In the genomic region with DNA sequence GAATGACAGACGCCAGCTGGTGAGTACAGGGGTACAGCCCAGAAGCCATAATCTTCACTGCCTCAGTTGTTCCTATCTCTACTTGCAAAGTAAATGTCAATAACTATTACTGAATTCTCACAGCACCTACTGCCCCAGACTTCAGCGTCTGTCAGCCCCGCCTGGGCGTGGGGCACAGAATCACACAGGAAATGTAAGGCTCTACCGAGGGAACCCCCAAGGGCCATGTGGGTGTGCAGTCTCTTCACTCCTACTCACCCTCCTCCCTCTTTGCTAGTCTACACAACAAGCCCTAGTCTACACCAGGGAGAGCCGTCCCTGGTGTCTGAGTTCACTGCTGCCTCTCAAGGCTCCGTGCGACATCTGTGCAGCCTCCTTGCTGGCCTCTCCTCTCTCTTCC, we compare ENCODE assay signal across 14 cellular contexts. TPM values are rescaled to one million over a fixed set of nuclear protein-coding genes. Genes with fewer than 3 reads are reported as not detected.
DNase-seq lines count a peak whose midpoint lies in the region; ATAC-seq and TF ChIP-seq lines count a peak whose summit lies in the region.
"Had no signal": no experiment of that assay in that cellular context is flagged by ENCODE, and none has a peak within 500 bp of the region (broad histone marks: within the 10 kb centered on the region; RNA-seq: fewer than 3 reads in every experiment).

No MANE protein-coding gene starts in this region.

- peak overlapping the region; percentile 87 to 88 for H3K27ac Mint-ChIP-seq in effector memory CD8-positive, alpha-beta T cell

- DNase-seq in activated gamma-delta T cell (lab: John Stamatoyannopoulos, UW): peak; percentile 35
- no peak for DNase-seq in activated gamma-delta T cell treated with Interleukin-2 at 50 U/mL for 16 hours
- peak; percentile 36 to 49 (median 48) for DNase-seq in effector memory CD8-positive, alpha-beta T cell
- DNase-seq in osteoblast (ENCODE audit: insufficient read length, low spot score, missing footprints): peak; percentile 87
- DNase-seq in left colon: no peak
- DNase-seq: DMS79, MG63, NCI-H187 treated with DMSO at 0.1 percent for 48 hours, NCI-H446, PC-3 had no signal

- peaks cover 3% of the 10 kb centered on the region for H3K36me3 Mint-ChIP-seq in effector memory CD8-positive, alpha-beta T cell (ENCODE audit: insufficient read depth)
- H3K36me3 Mint-ChIP-seq: CD4-positive, CD25-positive, alpha-beta regulatory T cell had no signal

- no peaks in the 10 kb centered on the region for H3K9me3 ChIP-seq in BLaER1 treated with 17β-estradiol and CSF1 and Interleukin-3, amounts not matched to agents 10 nM and 100 nM (replicated peaks in 1 of 11)
- no peaks in the 10 kb centered on the region for H3K9me3 ChIP-seq in osteoblast (ENCODE audit: low read depth, low read length)
- H3K9me3 ChIP-seq: MG63 had no signal

- H3K4me3 ChIP-seq in BLaER1 treated with 17β-estradiol and CSF1 and Interleukin-3, amounts not matched to agents 10 nM and 100 nM: no peak overlapping the region
- H3K4me3 ChIP-seq in osteoblast (ENCODE audit: insufficient read depth, low read length): no peak overlapping the region
- H3K4me3 ChIP-seq: MG63 had no signal

- H3K9me3 Mint-ChIP-seq in effector memory CD8-positive, alpha-beta T cell: no peaks in the 10 kb centered on the region

- H3K4me3 Mint-ChIP-seq in effector memory CD8-positive, alpha-beta T cell: peak overlapping the region; percentile 53 to 61
- H3K4me3 Mint-ChIP-seq: CD4-positive, CD25-positive, alpha-beta regulatory T cell had no signal

- no peak overlapping the region for H3K9ac ChIP-seq in BLaER1 treated with 17β-estradiol and CSF1 and Interleukin-3, amounts not matched to agents 10 nM and 100 nM

- H3K4me1 ChIP-seq in BLaER1 treated with 17β-estradiol and CSF1 and Interleukin-3, amounts not matched to agents 10 nM and 100 nM: peaks cover 14 to 53% (median 38%) of the 10 kb centered on the region in 10 experiments
- H3K4me1 ChIP-seq in osteoblast (ENCODE audit: insufficient read depth, low read length): no peaks in the 10 kb centered on the region

- intact Hi-C loops in left colon (cut with DNase I, micrococcal nuclease): no loop called here

- peaks cover 61 to 90% of the 10 kb centered on the region in 2 donors for H3K27me3 Mint-ChIP-seq in effector memory CD8-positive, alpha-beta T cell

- no peak overlapping the region for H2AFZ ChIP-seq in osteoblast (ENCODE audit: low read length)

- peaks cover 0 to 84% (median 20%) of the 10 kb centered on the region in 11 experiments; a peak in 17 of 22 replicates for H4K20me1 ChIP-seq in BLaER1 treated with 17β-estradiol and CSF1 and Interleukin-3, amounts not matched to agents 10 nM and 100 nM
- H4K20me1 ChIP-seq in osteoblast (ENCODE audit: insufficient read depth, low read length): no peaks in the 10 kb centered on the region

- no peak for TF ChIP-seq CTCF in osteoblast (IDR thresholded peaks at IDR 0.05; ENCODE audit: extremely low read depth, low read depth, low read length)

- no peaks in the 10 kb centered on the region for H3K36me3 ChIP-seq in BLaER1 treated with 17β-estradiol and CSF1 and Interleukin-3, amounts not matched to agents 10 nM and 100 nM
- no peaks in the 10 kb centered on the region for H3K36me3 ChIP-seq in osteoblast (ENCODE audit: insufficient read depth, low read length)
- H3K36me3 ChIP-seq: MG63 had no signal

- peaks cover 100% of the 10 kb centered on the region in 11 experiments for H3K27me3 ChIP-seq in BLaER1 treated with 17β-estradiol and CSF1 and Interleukin-3, amounts not matched to agents 10 nM and 100 nM
- H3K27me3 ChIP-seq in osteoblast (ENCODE audit: insufficient read depth, low read length): peaks cover 89% of the 10 kb centered on the region

- no peaks in the 10 kb centered on the region for H3K79me2 ChIP-seq in osteoblast (ENCODE audit: insufficient read depth, low read length)

- peak; percentile 92 for ATAC-seq in effector memory CD8-positive, alpha-beta T cell (replicated peaks)
- ATAC-seq in left colon (no peak), HG03196 (IDR thresholded peaks at IDR 0.05; ENCODE audit: unreplicated experiment) (no peak), HG02588 (IDR thresholded peaks at IDR 0.05; ENCODE audit: unreplicated experiment) (no peak)
- ATAC-seq: PC-3 had no signal

- peak overlapping the region in 8 of 11 experiments; percentile 14 to 46 (median 38); a peak in 12 of 22 replicates for H3K4me2 ChIP-seq in BLaER1 treated with 17β-estradiol and CSF1 and Interleukin-3, amounts not matched to agents 10 nM and 100 nM
- H3K4me2 ChIP-seq in osteoblast (ENCODE audit: insufficient read depth, low read length): no peak overlapping the region

- peaks cover 21 to 28% of the 10 kb centered on the region in 2 donors for H3K4me1 Mint-ChIP-seq in effector memory CD8-positive, alpha-beta T cell (ENCODE audit: low read depth in 2 of 2)

- no peak overlapping the region for H3K27ac ChIP-seq in BLaER1 treated with 17β-estradiol and CSF1 and Interleukin-3, amounts not matched to agents 10 nM and 100 nM
- no peak overlapping the region for H3K27ac ChIP-seq in osteoblast (ENCODE audit: low read depth, low read length)

RNA-seq across cellular contexts. Expression of gene NPTX1, which starts 4.5 kb away (rescaled TPM):
- total RNA-seq in osteoblast (under 0.01 and 0.29 TPM in 2 replicates), left colon (1 to 10 TPM in 1 of 2 donors, under 1 TPM in 1; 0.12 to 9.8 TPM)

RNA-seq across cellular contexts. Expression of gene ENDOV, which starts 57.0 kb away (rescaled TPM):
- total RNA-seq in osteoblast (19.5 and 25.9 TPM in 2 replicates), left colon (10 to 100 TPM; 23.2 to 25.5 TPM)

Comparison
In these comparisons a context has a peak if more than half of its experiments do, and no peak if none do; other contexts are left out.
1. DNase-seq: peak in activated gamma-delta T cell (single experiment), effector memory CD8-positive, alpha-beta T cell (3 of 3) and osteoblast (single experiment); none in activated gamma-delta T cell treated with Interleukin-2 at 50 U/mL for 16 hours (single experiment) and left colon (0 of 2).